In the genomic region with DNA sequence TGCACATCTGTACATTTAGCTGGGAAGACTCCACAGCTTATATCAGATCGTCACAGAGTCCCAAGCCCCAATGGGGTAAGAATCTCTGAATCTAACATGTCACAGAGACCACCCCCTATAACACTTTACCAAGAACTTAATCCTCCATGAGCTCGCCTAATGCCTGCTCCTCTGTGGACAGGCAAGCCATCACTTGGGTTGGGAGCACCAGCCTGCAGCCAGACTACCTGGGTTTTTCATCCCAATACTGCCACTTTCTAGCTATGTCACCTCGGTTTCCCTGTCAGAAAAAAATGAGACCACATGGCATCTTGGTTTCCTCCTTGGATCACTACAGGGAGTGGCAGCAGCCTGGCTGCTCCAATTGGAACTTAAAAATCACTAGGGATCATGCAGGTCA, we compare ENCODE assay signal across 23 cellular contexts.
DNase-seq lines count a peak whose midpoint lies in the region; ATAC-seq, FAIRE-seq and TF ChIP-seq lines count a peak whose summit lies in the region.
"Had no signal": no experiment of that assay in that cellular context is flagged by ENCODE, and none has a peak within 500 bp of the region (broad histone marks: within the 10 kb centered on the region; RNA-seq: fewer than 3 reads in every experiment).

No MANE protein-coding gene starts in this region.

- H3K36me3 ChIP-seq in SK-N-SH (replicated peaks in 1 of 2; ENCODE audit: control insufficient read depth in 1 of 2, insufficient read depth in 2 of 2, low read length in 1 of 2): no peaks in the 10 kb centered on the region
- H3K36me3 ChIP-seq in astrocyte (ENCODE audit: insufficient read depth, low read length): no peaks in the 10 kb centered on the region
- H3K36me3 ChIP-seq in iPS-18a (ENCODE audit: control insufficient read depth, low read depth, low read length): no peaks in the 10 kb centered on the region
- no peaks in the 10 kb centered on the region for H3K36me3 ChIP-seq in smooth muscle cell (ENCODE audit: low read depth)
- no peaks in the 10 kb centered on the region for H3K36me3 ChIP-seq in gastrocnemius medialis
- H3K36me3 ChIP-seq: ovary, upper lobe of left lung had no signal

- H3K9ac ChIP-seq in SK-N-SH (no peak overlapping the region), astrocyte (ENCODE audit: low read length) (no peak overlapping the region), iPS-18a (ENCODE audit: low read length) (no peak overlapping the region), smooth muscle cell (ENCODE audit: low read depth) (no peak overlapping the region)

- 87% methylated on average over 3 of the region's 3 CpGs for WGBS in SK-N-SH (ENCODE audit: low lambda C conversion rate)
- WGBS in smooth muscle cell (ENCODE audit: low lambda C conversion rate): 69% methylated on average over 3 of the region's 3 CpGs

- H4K20me1 ChIP-seq in SK-N-SH (ENCODE audit: insufficient read depth) (no peaks in the 10 kb centered on the region), astrocyte (ENCODE audit: insufficient read depth, low read length) (no peaks in the 10 kb centered on the region), smooth muscle cell (ENCODE audit: low read depth) (no peaks in the 10 kb centered on the region)

- H3K79me2 ChIP-seq in SK-N-SH (ENCODE audit: insufficient read depth) (no peaks in the 10 kb centered on the region), astrocyte (ENCODE audit: insufficient read depth, low read length) (no peaks in the 10 kb centered on the region), smooth muscle cell (ENCODE audit: low read depth) (no peaks in the 10 kb centered on the region)

- in situ Hi-C loops in gastrocnemius medialis (cut with MboI; ENCODE audit: low sequenced_read_pairs in 4 of 4): no loop called here

- H3K27me3 ChIP-seq in SK-N-SH (ENCODE audit: insufficient read depth) (no peaks in the 10 kb centered on the region), astrocyte (ENCODE audit: insufficient read depth, low read length) (peaks cover 11% of the 10 kb centered on the region), iPS-18a (ENCODE audit: control insufficient read depth, insufficient read depth, low read length) (peaks cover 18% of the 10 kb centered on the region), smooth muscle cell (ENCODE audit: low read depth) (no peaks in the 10 kb centered on the region), gastrocnemius medialis (peaks cover 0 to 8% (median 0%) of the 10 kb centered on the region in 3 donors)
- H3K27me3 ChIP-seq: ovary, upper lobe of left lung had no signal

- no peak overlapping the region for H3K4me3 ChIP-seq in SK-N-SH (ENCODE audit: low read depth in 2 of 2, low read length in 1 of 2)
- no peak overlapping the region for H3K4me3 ChIP-seq in astrocyte (ENCODE audit: insufficient read depth, low read depth, low read length)
- peak overlapping the region; percentile 62 for H3K4me3 ChIP-seq in iPS-18a (ENCODE audit: low read length)
- H3K4me3 ChIP-seq in smooth muscle cell: no peak overlapping the region
- H3K4me3 ChIP-seq in gastrocnemius medialis: no peak overlapping the region
- H3K4me3 ChIP-seq: ovary, upper lobe of left lung had no signal

- H3K9me2 ChIP-seq in SK-N-SH: no peaks in the 10 kb centered on the region

- H3K4me1 ChIP-seq in SK-N-SH (ENCODE audit: control insufficient read depth in 1 of 2, insufficient read depth in 2 of 2, low read depth in 1 of 2, low read length in 1 of 2): peaks cover 32 to 65% of the 10 kb centered on the region in 2 experiments
- peaks cover 13% of the 10 kb centered on the region for H3K4me1 ChIP-seq in astrocyte (ENCODE audit: insufficient read depth, low read length)
- peaks cover 27% of the 10 kb centered on the region for H3K4me1 ChIP-seq in iPS-18a (ENCODE audit: control insufficient read depth, low read depth, low read length)
- H3K4me1 ChIP-seq in smooth muscle cell (ENCODE audit: low read depth): peaks cover 23% of the 10 kb centered on the region
- peaks cover 8 to 9% of the 10 kb centered on the region in 2 donors for H3K4me1 ChIP-seq in gastrocnemius medialis

- no peak for TF ChIP-seq CTCF in SK-N-SH (IDR thresholded peaks at IDR 0.05)
- no peak for TF ChIP-seq CTCF in astrocyte (IDR thresholded peaks at IDR 0.05; ENCODE audit: insufficient read depth, low read depth, low read length)
- TF ChIP-seq CTCF in smooth muscle cell (IDR thresholded peaks at IDR 0.05; ENCODE audit: borderline replicate concordance, insufficient read depth, poor library complexity, severe bottlenecking): no peak
- TF ChIP-seq CTCF in gastrocnemius medialis (IDR thresholded peaks at IDR 0.05 in 4 of 5, conservative IDR thresholded peaks at IDR 0.05 in 1 of 5): no peak

- peaks cover 18% of the 10 kb centered on the region for H3K9me3 Mint-ChIP-seq in astrocyte (ENCODE audit: unreplicated experiment)
- H3K9me3 Mint-ChIP-seq: activated naive CD4-positive, alpha-beta T cell treated with anti-CD3 and anti-CD28 coated beads, Interleukin-2, amount 10 ng/mL, durations not matched to agents 7 days and 5 days; IgD-negative memory B cell had no signal

- CTCF ChIA-PET in SK-N-SH (lab: Yijun Ruan, JAX): interaction anchor here (1.0 to 2.5 kb wide), 6 partner anchors 10 to 104 kb away, joined by 3 to 9 read pairs (median 6); no protein-coding TSS in a partner anchor

- H3K27ac ChIP-seq in SK-N-SH (ENCODE audit: low read depth in 2 of 2, low read length in 1 of 2): peak overlapping the region; percentile 20 to 95; a peak in 3 of 4 replicates
- no peak overlapping the region for H3K27ac ChIP-seq in astrocyte (ENCODE audit: low read depth, low read length)
- H3K27ac ChIP-seq in iPS-18a (ENCODE audit: low read length): no peak overlapping the region
- peak overlapping the region; percentile 9 for H3K27ac ChIP-seq in smooth muscle cell (ENCODE audit: low read depth)
- H3K27ac ChIP-seq in gastrocnemius medialis: no peak overlapping the region
- H3K27ac ChIP-seq: HL-60, ovary, upper lobe of left lung had no signal

- DNase-seq in SK-N-SH (no peak), astrocyte (ENCODE audit: low read depth) (no peak), smooth muscle cell (lab: John Stamatoyannopoulos, UW; ENCODE audit: unreplicated experiment) (no peak), gastrocnemius medialis (no peak), RPMI8226 (no peak)
- DNase-seq: 8988T; activated CD4-positive, alpha-beta memory T cell treated with anti-CD3 and anti-CD28 coated beads for 36 hours; activated naive CD4-positive, alpha-beta T cell treated with anti-CD3 and anti-CD28 coated beads, Interleukin-2, amount 10 ng/mL, durations not matched to agents 7 days and 5 days; activated T-cell treated with anti-CD3 and anti-CD28 coated beads, Interleukin-2, amount 50 U/mL, for 1 hour; central memory CD4-positive, alpha-beta T cell; hypothalamus; NCI-H1436 treated with DMSO at 0.1 percent for 48 hours; stimulated activated CD4-positive, alpha-beta T cell treated with anti-CD3 and anti-CD28 coated beads, Interleukin-15, amount 100 ng/mL, for 24 hours; stimulated activated CD8-positive, alpha-beta memory T cell treated with anti-CD3 and anti-CD28 coated beads, Interleukin-4, amount 100 ng/mL, for 48 hours had no signal

- ATAC-seq in SK-N-SH treated with all-trans-retinoic acid at 6 μM for 48 hours (no peak), HG02571 (IDR thresholded peaks at IDR 0.05; ENCODE audit: unreplicated experiment) (no peak), gastrocnemius medialis (no peak)
- ATAC-seq: Right ventricle myocardium inferior had no signal

- no peak for TF ChIP-seq POLR2A in gastrocnemius medialis (IDR thresholded peaks at IDR 0.05)

- no peak overlapping the region for H3K4me3 Mint-ChIP-seq in astrocyte (ENCODE audit: unreplicated experiment)
- H3K4me3 Mint-ChIP-seq: activated CD4-positive, alpha-beta memory T cell treated with anti-CD3 and anti-CD28 coated beads for 36 hours; activated naive CD4-positive, alpha-beta T cell treated with anti-CD3 and anti-CD28 coated beads, Interleukin-2, amount 10 ng/mL, durations not matched to agents 7 days and 5 days; IgD-negative memory B cell had no signal

- H2AFZ ChIP-seq in SK-N-SH (ENCODE audit: low read depth): peak overlapping the region; percentile 70; the same call in 1 of the 2 replicates
- no peak overlapping the region for H2AFZ ChIP-seq in astrocyte (ENCODE audit: low read depth, low read length)
- peak overlapping the region; percentile 90 for H2AFZ ChIP-seq in smooth muscle cell (ENCODE audit: low read depth)

- no peak for FAIRE-seq in astrocyte (lab: Jason Lieb, UNC)
- FAIRE-seq: GM12891 had no signal

- no peaks in the 10 kb centered on the region for H3K36me3 Mint-ChIP-seq in astrocyte (ENCODE audit: low read depth, unreplicated experiment)
- H3K36me3 Mint-ChIP-seq: activated CD4-positive, alpha-beta memory T cell treated with anti-CD3 and anti-CD28 coated beads for 36 hours; activated naive CD4-positive, alpha-beta T cell treated with anti-CD3 and anti-CD28 coated beads, Interleukin-2, amount 10 ng/mL, durations not matched to agents 7 days and 5 days had no signal

- intact Hi-C loops in gastrocnemius medialis (cut with DNase I; ENCODE audit: low total_unique reads): no loop called here

- peaks cover 77% of the 10 kb centered on the region for H3K27me3 Mint-ChIP-seq in astrocyte (ENCODE audit: low read depth, unreplicated experiment)

- peaks cover 23% of the 10 kb centered on the region for H3K4me1 Mint-ChIP-seq in astrocyte (ENCODE audit: low read depth, unreplicated experiment)
- H3K4me1 Mint-ChIP-seq: activated naive CD4-positive, alpha-beta T cell treated with anti-CD3 and anti-CD28 coated beads, Interleukin-2, amount 10 ng/mL, durations not matched to agents 7 days and 5 days had no signal

- TF ChIP-seq EP300 in SK-N-SH (IDR thresholded peaks at IDR 0.05; ENCODE audit: borderline replicate concordance in 1 of 2, low read depth in 1 of 2, low read length in 1 of 2): no peak

- H3K4me2 ChIP-seq in SK-N-SH: peak overlapping the region; percentile 36; the same call in 1 of the 2 replicates
- peak overlapping the region; percentile 43 for H3K4me2 ChIP-seq in astrocyte (ENCODE audit: low read length)
- H3K4me2 ChIP-seq in smooth muscle cell: peak overlapping the region; percentile 85

- POLR2A ChIA-PET in SK-N-SH (lab: Yijun Ruan, JAX): interaction anchor here (1.4 to 3.2 kb wide), 2 partner anchors 10 to 35 kb away, joined by 5 to 17 read pairs; no protein-coding TSS in a partner anchor

- H3K9me3 ChIP-seq in SK-N-SH: no peaks in the 10 kb centered on the region
- H3K9me3 ChIP-seq in astrocyte (ENCODE audit: insufficient read depth, low read depth, low read length): no peaks in the 10 kb centered on the region
- no peaks in the 10 kb centered on the region for H3K9me3 ChIP-seq in iPS-18a (ENCODE audit: control insufficient read depth, low read depth, low read length)
- H3K9me3 ChIP-seq in smooth muscle cell (replicated peaks; ENCODE audit: low read depth): no peaks in the 10 kb centered on the region
- no peaks in the 10 kb centered on the region for H3K9me3 ChIP-seq in gastrocnemius medialis
- H3K9me3 ChIP-seq: ovary, upper lobe of left lung had no signal

- H3K27ac Mint-ChIP-seq in astrocyte (ENCODE audit: unreplicated experiment): no peak overlapping the region
- H3K27ac Mint-ChIP-seq: activated CD4-positive, alpha-beta memory T cell treated with anti-CD3 and anti-CD28 coated beads for 36 hours; activated naive CD4-positive, alpha-beta T cell treated with anti-CD3 and anti-CD28 coated beads, Interleukin-2, amount 10 ng/mL, durations not matched to agents 7 days and 5 days; IgD-negative memory B cell had no signal

- H3F3A ChIP-seq in SK-N-SH (replicated peaks; ENCODE audit: insufficient read depth) (no peaks in the 10 kb centered on the region), smooth muscle cell (ENCODE audit: low read depth) (peaks cover 13% of the 10 kb centered on the region)

- TF ChIP-seq RAD21 in SK-N-SH (IDR thresholded peaks at IDR 0.05; ENCODE audit: low read length): no peak

Comparison
In these comparisons a context has a peak if more than half of its experiments do, and no peak if none do; other contexts are left out.
1. H3K27ac ChIP-seq: peak in SK-N-SH (2 of 2) and smooth muscle cell (single experiment); none in astrocyte (single experiment), iPS-18a (single experiment) and gastrocnemius medialis (0 of 4).
2. Peak in every context shown above with its lines, with median percentiles within 50 percentile points of each other: H3K4me2 ChIP-seq.